In the genomic region with DNA sequence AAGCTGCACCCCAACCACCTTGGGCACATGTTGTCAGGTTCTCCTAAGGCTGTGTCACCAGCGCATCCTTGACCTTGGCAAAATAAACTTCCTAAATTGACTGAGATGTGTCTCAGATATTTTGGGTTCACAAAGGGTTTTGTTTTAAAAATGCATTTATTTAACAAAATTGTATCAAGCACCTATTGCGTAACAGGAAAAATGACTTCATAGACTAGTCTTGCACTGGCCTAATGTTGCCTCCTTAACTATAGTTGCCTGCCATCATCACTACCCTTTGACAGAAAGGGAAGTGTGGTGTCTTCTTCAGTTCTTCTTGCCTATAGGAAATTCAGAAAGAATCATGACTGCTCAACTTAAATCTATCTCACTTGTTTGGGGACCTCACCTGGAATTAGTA, we compare ENCODE assay signal across 33 cellular contexts.
"Had no signal": no experiment of that assay in that cellular context is flagged by ENCODE, and none has a peak within 500 bp of the region (broad histone marks: within the 10 kb centered on the region; RNA-seq: fewer than 3 reads in every experiment).

No MANE protein-coding gene starts in this region.

- H3K27me3 ChIP-seq: adrenal gland, body of pancreas, breast epithelium, Peyer's patch, SJSA1 had no signal

- H3K27ac ChIP-seq: adrenal gland, body of pancreas, breast epithelium, Peyer's patch, SJSA1 had no signal

- DNase-seq: activated CD4-positive, alpha-beta T cell treated with anti-CD3 and anti-CD28 coated beads for 36 hours; activated CD4-positive, alpha-beta T cell treated with anti-CD3 and anti-CD28 coated beads, Interleukin-2, amount 10 ng/mL, durations not matched to agents 7 days and 5 days; activated CD4-positive, alpha-beta T cell treated with anti-CD3 and anti-CD28 coated beads, Interleukin-2, amount 50 U/mL, for 48 hours; activated CD8-positive, alpha-beta T cell treated with anti-CD3 and anti-CD28 coated beads, Interleukin-2, amount 10 ng/mL, durations not matched to agents 7 days and 5 days; activated gamma-delta T cell treated with Interleukin-2 at 50 U/mL for 16 hours; activated naive CD4-positive, alpha-beta T cell treated with anti-CD3 and anti-CD28 coated beads for 36 hours; activated T-cell treated with anti-CD3 and anti-CD28 coated beads, Interleukin-2, amount 50 U/mL, for 24 hours; adrenal gland; body of pancreas; caudate nucleus; cerebellar nuclear complex; Karpas-422; KBM-7; NCI-H1048; NCI-H1105 treated with DMSO at 0.1 percent for 48 hours; NCI-H1436; NCI-H1694; NCI-H1930; NCI-H2081 treated with DMSO at 0.1 percent for 48 hours; NCI-H510A; NCI-H526; NCI-H748 treated with DMSO at 0.1 percent for 48 hours; NK-92 treated with Interleukin-12 subunit alpha and Interleukin-12 subunit beta, amount 100 ng/mL, for 24 hours; PC-3; Peyer's patch; RPMI8226; SHP77 treated with DMSO at 0.1 percent for 48 hours; SK-N-SH had no signal

- H3K9ac ChIP-seq: SK-N-SH had no signal

- H3K9me2 ChIP-seq: SK-N-SH had no signal

- H3K36me3 ChIP-seq: adrenal gland, breast epithelium, Peyer's patch, SJSA1 had no signal

- H3K9me3 ChIP-seq: adrenal gland, body of pancreas, breast epithelium, Peyer's patch, SJSA1, SK-N-SH had no signal

- H3K4me2 ChIP-seq: SK-N-SH had no signal

- H3K4me3 ChIP-seq: adrenal gland, body of pancreas, breast epithelium, Peyer's patch, SJSA1 had no signal

- ATAC-seq: activated CD4-positive, alpha-beta T cell treated with anti-CD3 and anti-CD28 coated beads for 36 hours; activated CD4-positive, CD25-positive, alpha-beta regulatory T cell treated with anti-CD3 and anti-CD28 coated beads, Interleukin-2, amount 50 U/mL, for 24 hours; activated CD8-positive, alpha-beta T cell treated with anti-CD3 and anti-CD28 coated beads, Interleukin-2, amount 10 ng/mL, durations not matched to agents 7 days and 5 days; activated naive CD4-positive, alpha-beta T cell treated with anti-CD3 and anti-CD28 coated beads, Interleukin-2, amount 50 U/mL, for 72 hours; body of pancreas; PC-3; WTC11 had no signal

- H3K4me1 ChIP-seq: adrenal gland, body of pancreas, breast epithelium, Peyer's patch, SJSA1 had no signal
